ENCODE assay signal across 7 cellular contexts in the genomic region with DNA sequence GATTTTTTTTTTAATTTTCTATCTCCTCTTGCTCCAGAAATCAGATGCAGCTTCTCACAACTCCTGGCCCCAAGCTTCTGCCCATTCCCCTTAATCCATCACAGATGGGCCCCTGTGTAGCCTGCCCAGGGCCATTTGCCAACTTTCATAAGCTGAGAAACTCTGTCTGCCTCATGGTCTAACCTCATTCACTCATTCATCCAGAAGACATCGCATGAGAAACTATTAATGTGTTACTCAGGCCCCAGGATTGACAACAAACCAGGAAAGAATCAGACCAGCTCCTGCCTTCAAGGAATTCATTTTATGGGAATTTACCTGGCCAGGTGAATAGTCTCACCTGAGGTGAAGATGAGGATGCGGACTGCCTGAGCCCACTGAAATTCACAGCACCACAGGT. TPM values are rescaled to one million over a fixed set of nuclear protein-coding genes. Genes with fewer than 3 reads are reported as not detected.
"Had no signal": no experiment of that assay in that cellular context is flagged by ENCODE, and none has a peak within 500 bp of the region (broad histone marks: within the 10 kb centered on the region; RNA-seq: fewer than 3 reads in every experiment).

No MANE protein-coding gene starts in this region.

- H3K9ac ChIP-seq: GM23248 had no signal

- DNase-seq: GM23248, GOT3, H7, HCEC 1CT, IMR-90 had no signal

- ATAC-seq: K562 had no signal

- H3K27ac ChIP-seq: GM23248 had no signal

- H3K4me3 ChIP-seq: GM23248, K562 had no signal

RNA-seq across cellular contexts. Expression of a gene that starts 35.0 kb away (rescaled TPM):
- total RNA-seq: H7, HT-29, IMR-90, K562 had no signal
- polyA plus RNA-seq: GM23248, K562 had no signal
